In genomic region chr21:44444286-44444931, GRCh38 we compare ENCODE assay signal across 13 cellular contexts. TPM values are rescaled to one million over a fixed set of nuclear protein-coding genes. Genes with fewer than 3 reads are reported as not detected.
DNase-seq lines count a peak whose midpoint lies in the region; ATAC-seq and TF ChIP-seq lines count a peak whose summit lies in the region.
"Had no signal": no experiment of that assay in that cellular context is flagged by ENCODE, and none has a peak within 500 bp of the region (broad histone marks: within the 10 kb centered on the region; RNA-seq: fewer than 3 reads in every experiment).

No MANE protein-coding gene starts in this region.

- H3K27me3 ChIP-seq in Caco-2 (replicated peaks; ENCODE audit: control insufficient read depth, insufficient read depth, low read length) (no peaks in the 10 kb centered on the region), H7 (ENCODE audit: control insufficient read depth, insufficient read depth, low read length) (no peaks in the 10 kb centered on the region), WERI-Rb-1 (ENCODE audit: insufficient read depth, low read depth, severe bottlenecking) (no peaks in the 10 kb centered on the region), liver (ENCODE audit: control insufficient read depth in 4 of 4, insufficient read depth in 4 of 4, low read length in 3 of 4) (no peaks in the 10 kb centered on the region)

- CTCF ChIA-PET in Caco-2 (lab: Charles Lee), result no interaction called here

- BruUV-seq in Caco-2 (replicated peaks; lab: Mats Ljungman, UMichigan), result no TSS peak

- no peak for ATAC-seq in effector memory CD8-positive, alpha-beta T cell (replicated peaks)
- ATAC-seq: heart left ventricle had no signal

- DNase-seq in Caco-2, result peak; percentile 20 to 37
- peak; percentile 95 for DNase-seq in H7
- DNase-seq in WERI-Rb-1, result no peak
- no peak for DNase-seq in T1000 (lab: John Stamatoyannopoulos, UW)
- DNase-seq in midbrain (lab: John Stamatoyannopoulos, UW), result no peak
- DNase-seq in D341Med (ENCODE audit: low spot score), result no peak
- no peak for DNase-seq in effector memory CD8-positive, alpha-beta T cell

- H3K9me3 Mint-ChIP-seq in Caco-2 (ENCODE audit: unreplicated experiment), result no peaks in the 10 kb centered on the region
- H3K9me3 Mint-ChIP-seq in effector memory CD8-positive, alpha-beta T cell, result no peaks in the 10 kb centered on the region
- H3K9me3 Mint-ChIP-seq: activated naive CD4-positive, alpha-beta T cell treated with anti-CD3 and anti-CD28 coated beads, Interleukin-2, amount 50 U/mL, for 72 hours; stimulated activated naive CD8-positive, alpha-beta T cell treated with anti-CD3 and anti-CD28 coated beads, Interleukin-15, Interleukin-2, amounts not matched to agents 100 ng/mL and 50 ng/mL, for 24 hours had no signal

- no peaks in the 10 kb centered on the region for H3K36me3 ChIP-seq in Caco-2 (ENCODE audit: control insufficient read depth, insufficient read depth, low read length)
- no peaks in the 10 kb centered on the region for H3K36me3 ChIP-seq in H7 (replicated peaks; ENCODE audit: control insufficient read depth, insufficient read depth, low read length)
- H3K36me3 ChIP-seq in WERI-Rb-1, result no peaks in the 10 kb centered on the region
- no peaks in the 10 kb centered on the region for H3K36me3 ChIP-seq in liver (ENCODE audit: control insufficient read depth in 4 of 4, insufficient read depth in 3 of 4, low read depth in 1 of 4, low read length in 3 of 4)

- no peaks in the 10 kb centered on the region for H3K9me3 ChIP-seq in Caco-2
- H3K9me3 ChIP-seq in WERI-Rb-1 (ENCODE audit: severe bottlenecking), result no peaks in the 10 kb centered on the region
- H3K9me3 ChIP-seq in liver (ENCODE audit: control insufficient read depth in 4 of 4, low read length in 3 of 4), result no peaks in the 10 kb centered on the region
- H3K9me3 ChIP-seq: heart left ventricle had no signal

- POLR2A ChIA-PET in Caco-2 (lab: Charles Lee), result no interaction called here

- H3K9ac ChIP-seq in liver (ENCODE audit: low read depth in 1 of 2, low read length in 2 of 2), result no peak overlapping the region

- H3K4me1 ChIP-seq in Caco-2 (0 out of 2 replicates have a peak, but pooled peaks cover 6% of the 10 kb centered on the region), liver (ENCODE audit: control insufficient read depth in 4 of 4, insufficient read depth in 4 of 4, low read length in 3 of 4) (no peaks in the 10 kb centered on the region)

- no peaks in the 10 kb centered on the region for H3K4me1 Mint-ChIP-seq in Caco-2 (ENCODE audit: low read depth, unreplicated experiment)
- no peaks in the 10 kb centered on the region for H3K4me1 Mint-ChIP-seq in effector memory CD8-positive, alpha-beta T cell (ENCODE audit: low read depth in 2 of 2)

- no peak overlapping the region for H3K27ac Mint-ChIP-seq in Caco-2 (ENCODE audit: unreplicated experiment)
- H3K27ac Mint-ChIP-seq in effector memory CD8-positive, alpha-beta T cell, result no peak overlapping the region
- H3K27ac Mint-ChIP-seq: stimulated activated naive CD8-positive, alpha-beta T cell treated with anti-CD3 and anti-CD28 coated beads, Interleukin-15, Interleukin-2, amounts not matched to agents 100 ng/mL and 50 ng/mL, for 24 hours had no signal

- H3K27ac ChIP-seq in WERI-Rb-1, result no peak overlapping the region
- H3K27ac ChIP-seq in liver (ENCODE audit: low read depth in 1 of 2, low read length in 2 of 2), result no peak overlapping the region
- H3K27ac ChIP-seq: heart left ventricle, RWPE1 had no signal

- intact Hi-C loops in Caco-2 (cut with micrococcal nuclease; ENCODE audit: unreplicated experiment), result no loop called here

- 80% methylated on average over 21 of the region's 21 CpGs for WGBS in liver

- H3K27me3 Mint-ChIP-seq in Caco-2 (ENCODE audit: insufficient read depth, unreplicated experiment), result no peaks in the 10 kb centered on the region
- H3K27me3 Mint-ChIP-seq in effector memory CD8-positive, alpha-beta T cell, result peaks cover 37 to 52% of the 10 kb centered on the region in 2 donors

- no peak for TF ChIP-seq RAD21 in liver (IDR thresholded peaks at IDR 0.05)

- H3K4me3 ChIP-seq in Caco-2 (ENCODE audit: low read depth, low read length), result no peak overlapping the region
- no peak overlapping the region for H3K4me3 ChIP-seq in H7 (ENCODE audit: insufficient read depth, low read depth, low read length)
- no peak overlapping the region for H3K4me3 ChIP-seq in WERI-Rb-1 (ENCODE audit: low read depth, low read length)
- no peak overlapping the region for H3K4me3 ChIP-seq in liver (ENCODE audit: low read depth in 1 of 3, low read length in 3 of 3)
- H3K4me3 ChIP-seq: heart left ventricle had no signal

- H3K36me3 Mint-ChIP-seq in Caco-2 (ENCODE audit: insufficient read depth, unreplicated experiment), result no peaks in the 10 kb centered on the region
- H3K36me3 Mint-ChIP-seq in effector memory CD8-positive, alpha-beta T cell (ENCODE audit: insufficient read depth), result peaks cover 4% of the 10 kb centered on the region
- H3K36me3 Mint-ChIP-seq: activated naive CD4-positive, alpha-beta T cell treated with anti-CD3 and anti-CD28 coated beads, Interleukin-2, amount 50 U/mL, for 72 hours had no signal

- TF ChIP-seq CTCF in Caco-2 (IDR thresholded peaks at IDR 0.05; ENCODE audit: insufficient read depth in 1 of 2, low read depth in 1 of 2, low read length in 1 of 2, severe bottlenecking in 1 of 2, unreplicated experiment in 1 of 2), result no peak
- TF ChIP-seq CTCF in WERI-Rb-1 (IDR thresholded peaks at IDR 0.05; ENCODE audit: low read depth, low read length), result peak; percentile 80
- peak; percentile 16 for TF ChIP-seq CTCF in liver (IDR thresholded peaks at IDR 0.05; ENCODE audit: low read depth, low read length, missing input control)

- H3K4me3 Mint-ChIP-seq in Caco-2 (ENCODE audit: unreplicated experiment), result no peak overlapping the region
- H3K4me3 Mint-ChIP-seq in effector memory CD8-positive, alpha-beta T cell, result no peak overlapping the region
- H3K4me3 Mint-ChIP-seq: stimulated activated naive CD8-positive, alpha-beta T cell treated with anti-CD3 and anti-CD28 coated beads, Interleukin-15, Interleukin-2, amounts not matched to agents 100 ng/mL and 50 ng/mL, for 24 hours had no signal

TF ChIP-seq in liver, 16 proteins besides CTCF, POLR2A, EP300 and RAD21:
- no peak for TF ChIP-seq ATF3 (IDR thresholded peaks at IDR 0.05)
- no peak for TF ChIP-seq FOXA2 (IDR thresholded peaks at IDR 0.05)
- TF ChIP-seq SP1 (IDR thresholded peaks at IDR 0.05), result no peak
- TF ChIP-seq GABPA (IDR thresholded peaks at IDR 0.05 in 1 of 2, conservative IDR thresholded peaks at IDR 0.05 in 1 of 2), result no peak

RNA-seq across cellular contexts. Expression of gene LRRC3, which starts 10.9 kb away (rescaled TPM):
- total RNA-seq in Caco-2 (2022), result 4.5 and 4.7 TPM in 2 replicates
- 3.8 and 4.6 TPM in 2 replicates for total RNA-seq in H7 (2014; rRNA removed; shearing (Covaris generic))
- 10 to 100 TPM in 1 of 2 donors, 1 to 10 TPM in 1; 3.0 to 14.2 TPM for total RNA-seq in liver
- 10 to 100 TPM in 1 of 2 donors, 1 to 10 TPM in 1; 3.9 to 11.1 TPM for polyA plus RNA-seq in liver
- total RNA-seq: HT1080 had no signal

Comparison
In these comparisons a context has a peak if more than half of its experiments do, and no peak if none do; other contexts are left out.
1. DNase-seq: peak in Caco-2 (2 of 2) and H7 (single experiment); none in WERI-Rb-1 (single experiment), T1000 (single experiment), midbrain (single experiment), D341Med (single experiment) and effector memory CD8-positive, alpha-beta T cell (0 of 3).
2. CTCF ChIP-seq: peak in WERI-Rb-1 (single experiment) and liver (single experiment); none in Caco-2 (0 of 2).